In the genomic region with DNA sequence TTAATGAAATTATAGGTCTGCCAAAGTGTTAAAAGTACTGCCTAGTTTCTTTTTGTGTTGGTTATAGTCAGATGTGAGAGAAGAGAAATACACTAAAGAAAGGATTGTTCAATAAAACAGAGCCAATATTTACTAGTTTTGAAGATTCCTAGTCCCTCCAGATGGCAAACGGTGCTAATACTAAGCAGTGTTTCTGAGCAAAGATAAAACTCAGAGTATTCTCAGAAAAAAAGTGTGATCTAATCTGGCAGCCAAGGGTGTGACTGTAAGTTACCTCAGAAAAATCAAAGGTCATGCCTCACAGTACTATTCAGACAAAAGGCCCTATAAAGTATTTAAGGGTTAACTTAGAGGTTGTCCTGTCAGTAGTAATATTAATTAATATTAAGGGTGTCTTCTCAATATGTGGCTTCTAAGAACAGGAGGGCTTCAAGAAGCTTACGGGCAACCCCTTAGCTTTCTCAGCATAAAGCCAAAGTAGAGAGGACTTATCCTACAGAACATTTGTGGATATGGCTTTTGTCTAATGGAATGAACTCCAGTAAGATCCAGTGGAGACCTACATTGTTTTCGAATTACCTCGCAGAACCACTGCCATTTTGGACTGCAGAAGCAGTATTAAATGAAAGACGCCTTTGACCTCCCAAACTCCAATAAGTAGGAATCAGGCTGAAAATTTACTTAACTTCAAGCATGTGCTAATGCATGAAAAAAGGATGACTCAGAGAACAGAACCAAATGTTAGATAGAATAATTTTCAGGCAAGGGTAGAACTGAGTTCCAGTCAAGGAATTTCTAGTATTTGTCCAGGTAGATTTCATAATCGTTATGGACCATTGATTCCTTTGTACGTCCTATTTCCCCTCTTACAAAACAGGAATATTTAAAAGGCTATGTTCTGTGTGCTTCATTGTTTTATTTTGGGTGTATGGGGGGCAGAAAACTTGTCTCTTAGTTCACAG, we compare ENCODE assay signal across 25 cellular contexts.
"Had no signal": no experiment of that assay in that cellular context is flagged by ENCODE, and none has a peak within 500 bp of the region (broad histone marks: within the 10 kb centered on the region; RNA-seq: fewer than 3 reads in every experiment).

No MANE protein-coding gene starts in this region.

- H3K27ac ChIP-seq: body of pancreas, cardiac muscle cell, gastroesophageal sphincter, pancreas, sigmoid colon, thyroid gland, upper lobe of right lung had no signal

- H3K27me3 ChIP-seq: body of pancreas, cardiac muscle cell, gastroesophageal sphincter, pancreas, sigmoid colon, thyroid gland, upper lobe of right lung had no signal

- H3K27ac Mint-ChIP-seq: activated naive CD4-positive, alpha-beta T cell treated with anti-CD3 and anti-CD28 coated beads for 36 hours; endodermal cell; memory B cell; nephron had no signal

- H3K4me1 ChIP-seq: body of pancreas, pancreas, thyroid gland, upper lobe of right lung had no signal

- H3K4me1 Mint-ChIP-seq: endodermal cell, nephron had no signal

- H3K27me3 Mint-ChIP-seq: memory B cell had no signal

- H3K4me3 ChIP-seq: body of pancreas, cardiac muscle cell, gastroesophageal sphincter, pancreas, sigmoid colon, smooth muscle cell, thyroid gland, upper lobe of right lung had no signal

- H3K9me3 ChIP-seq: pancreas, sigmoid colon, thyroid gland, upper lobe of right lung had no signal

- H3K4me3 Mint-ChIP-seq: activated naive CD4-positive, alpha-beta T cell treated with anti-CD3 and anti-CD28 coated beads for 36 hours; endodermal cell; memory B cell; nephron had no signal

- DNase-seq: activated CD4-positive, alpha-beta T cell treated with anti-CD3 and anti-CD28 coated beads for 1 hour; activated CD4-positive, alpha-beta T cell treated with anti-CD3 and anti-CD28 coated beads, Interleukin-2, amount 50 U/mL, for 48 hours; activated effector memory CD4-positive, alpha-beta T cell treated with Interleukin-2 at 50 U/mL for 16 hours; activated naive CD4-positive, alpha-beta T cell treated with anti-CD3 and anti-CD28 coated beads for 36 hours; anterior cingulate cortex; body of pancreas; cortex of kidney; endodermal cell; head of caudate nucleus; hypothalamus; pancreas; sigmoid colon; stimulated activated CD4-positive, alpha-beta T cell treated with anti-CD3 and anti-CD28 coated beads, Interleukin-15, amount 100 ng/mL, for 24 hours; stimulated activated CD4-positive, alpha-beta T cell treated with anti-CD3 and anti-CD28 coated beads, Interleukin-2, amount 100 ng/mL, for 48 hours; stimulated activated CD8-positive, alpha-beta memory T cell treated with anti-CD3 and anti-CD28 coated beads, Interleukin-4, amount 100 ng/mL, for 48 hours; stimulated activated naive CD4-positive, alpha-beta T cell; substantia nigra; T-helper 1 cell; thyroid gland; upper lobe of right lung had no signal

- ATAC-seq: body of pancreas, gastroesophageal sphincter, pancreas, upper lobe of right lung had no signal
